1 cellular context compared by ENCODE assay signal in the genomic region with DNA sequence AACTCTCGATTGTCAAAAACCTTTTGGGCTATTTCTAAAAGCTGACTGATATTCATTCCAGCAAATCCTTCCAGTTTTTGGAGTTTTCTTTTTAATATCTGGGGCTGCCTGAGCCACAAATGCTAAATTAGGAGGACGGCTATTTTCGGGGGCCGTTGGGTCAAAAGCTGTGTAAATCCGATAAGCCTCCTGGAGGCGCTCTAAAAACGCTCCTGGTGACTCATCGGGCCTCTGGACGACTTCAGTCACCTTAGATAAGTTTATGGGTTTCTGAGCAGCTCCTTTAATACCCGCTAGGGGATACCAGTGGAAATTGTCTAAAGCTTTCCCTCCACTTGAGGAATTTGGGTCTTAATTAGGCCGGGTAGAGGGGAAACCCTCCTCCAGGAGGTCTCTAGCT.
A peak's percentile ranks its signal among the peaks of the same experiment; 100 is the strongest.
TF ChIP-seq lines count a peak whose summit lies in the region.

No MANE protein-coding gene starts in this region.

TF ChIP-seq in K562, 482 proteins besides CTCF, POLR2A, EP300 and RAD21:
- no peak for TF ChIP-seq PRDM10 (IDR thresholded peaks at IDR 0.05; ENCODE audit: partially characterized antibody)
- TF ChIP-seq, protein P1, sequence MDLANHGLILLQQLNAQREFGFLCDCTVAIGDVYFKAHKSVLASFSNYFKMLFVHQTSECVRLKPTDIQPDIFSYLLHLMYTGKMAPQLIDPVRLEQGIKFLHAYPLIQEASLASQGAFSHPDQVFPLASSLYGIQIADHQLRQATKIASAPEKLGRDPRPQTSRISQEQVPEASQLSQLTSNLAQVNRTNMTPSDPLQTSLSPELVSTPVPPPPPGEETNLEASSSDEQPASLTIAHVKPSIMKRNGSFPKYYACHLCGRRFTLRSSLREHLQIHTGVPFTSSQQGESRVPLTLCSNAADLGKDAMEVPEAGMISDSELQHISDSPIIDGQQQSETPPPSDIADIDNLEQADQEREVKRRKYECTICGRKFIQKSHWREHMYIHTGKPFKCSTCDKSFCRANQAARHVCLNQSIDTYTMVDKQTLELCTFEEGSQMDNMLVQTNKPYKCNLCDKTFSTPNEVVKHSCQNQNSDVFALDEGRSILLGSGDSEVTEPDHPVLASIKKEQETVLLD (IDR thresholded peaks at IDR 0.05) = no peak
- TF ChIP-seq SP2 (IDR thresholded peaks at IDR 0.05; ENCODE audit: extremely low read depth, low read depth, low read length, poor library complexity, severe bottlenecking) = no peak
- no peak for TF ChIP-seq FOS (IDR thresholded peaks at IDR 0.05; ENCODE audit: extremely low read depth, insufficient read length)
- TF ChIP-seq FOSL1 (tag; conservative IDR thresholded peaks at IDR 0.05) = peak; percentile 82
- peak in 1 of 2 experiments; percentile 92; a peak in 1 of 4 replicates for TF ChIP-seq FOXA3 (CRISPR knock-in tag; conservative IDR thresholded peaks at IDR 0.05 in 1 of 2, IDR thresholded peaks at IDR 0.05 in 1 of 2)
- no peak for TF ChIP-seq XRCC4 (IDR thresholded peaks at IDR 0.05; ENCODE audit: extremely low read depth, insufficient read depth, insufficient read length)
- no peak for TF ChIP-seq SMARCA5 (IDR thresholded peaks at IDR 0.05)
- no peak for TF ChIP-seq RFX1 (IDR thresholded peaks at IDR 0.05)
- TF ChIP-seq, protein P2, sequence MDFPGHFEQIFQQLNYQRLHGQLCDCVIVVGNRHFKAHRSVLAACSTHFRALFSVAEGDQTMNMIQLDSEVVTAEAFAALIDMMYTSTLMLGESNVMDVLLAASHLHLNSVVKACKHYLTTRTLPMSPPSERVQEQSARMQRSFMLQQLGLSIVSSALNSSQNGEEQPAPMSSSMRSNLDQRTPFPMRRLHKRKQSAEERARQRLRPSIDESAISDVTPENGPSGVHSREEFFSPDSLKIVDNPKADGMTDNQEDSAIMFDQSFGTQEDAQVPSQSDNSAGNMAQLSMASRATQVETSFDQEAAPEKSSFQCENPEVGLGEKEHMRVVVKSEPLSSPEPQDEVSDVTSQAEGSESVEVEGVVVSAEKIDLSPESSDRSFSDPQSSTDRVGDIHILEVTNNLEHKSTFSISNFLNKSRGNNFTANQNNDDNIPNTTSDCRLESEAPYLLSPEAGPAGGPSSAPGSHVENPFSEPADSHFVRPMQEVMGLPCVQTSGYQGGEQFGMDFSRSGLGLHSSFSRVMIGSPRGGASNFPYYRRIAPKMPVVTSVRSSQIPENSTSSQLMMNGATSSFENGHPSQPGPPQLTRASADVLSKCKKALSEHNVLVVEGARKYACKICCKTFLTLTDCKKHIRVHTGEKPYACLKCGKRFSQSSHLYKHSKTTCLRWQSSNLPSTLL (IDR thresholded peaks at IDR 0.05) = no peak
TF ChIP-seq in K562: peak in this region for 2.
